1 cellular context compared by ENCODE assay signal in genomic region chr7:73738220-73738611, GRCh38.
TF ChIP-seq lines count a peak whose summit lies in the region.

No MANE protein-coding gene starts in this region.

TF ChIP-seq in HepG2, 621 proteins besides CTCF, POLR2A, EP300 and RAD21:
- TF ChIP-seq BRD4 (CRISPR knock-in tag; IDR thresholded peaks at IDR 0.05) (0 out of 2 replicates have a peak, but pooled peaks have one; percentile 38), ZFP37 (CRISPR knock-in tag; IDR thresholded peaks at IDR 0.05; ENCODE audit: borderline replicate concordance) (0 out of 2 replicates have a peak, but pooled peaks have one; percentile 7), ZNF446 (CRISPR knock-in tag; IDR thresholded peaks at IDR 0.05) (0 out of 2 replicates have a peak, but pooled peaks have one; percentile 31), PHF21A (CRISPR knock-in tag; IDR thresholded peaks at IDR 0.05) (no peak), ZNF709 (CRISPR knock-in tag; IDR thresholded peaks at IDR 0.05) (peak; percentile 40; the same call in 1 of the 2 replicates), PAWR (CRISPR knock-in tag; IDR thresholded peaks at IDR 0.05; ENCODE audit: borderline replicate concordance) (0 out of 2 replicates have a peak, but pooled peaks have one; percentile 2), BCLAF1 (IDR thresholded peaks at IDR 0.05) (no peak), HNF1B (CRISPR knock-in tag; IDR thresholded peaks at IDR 0.05) (0 out of 2 replicates have a peak, but pooled peaks have one; percentile 18), ZBED4 (CRISPR knock-in tag; IDR thresholded peaks at IDR 0.05; ENCODE audit: borderline replicate concordance) (no peak), TMF1 (CRISPR knock-in tag; IDR thresholded peaks at IDR 0.05; ENCODE audit: low read depth) (no peak), CENPX (CRISPR knock-in tag; IDR thresholded peaks at IDR 0.05) (no peak), NRL (CRISPR knock-in tag; IDR thresholded peaks at IDR 0.05; ENCODE audit: borderline replicate concordance) (0 out of 2 replicates have a peak, but pooled peaks have one; percentile 35), ZNF44 (CRISPR knock-in tag; IDR thresholded peaks at IDR 0.05) (peak; percentile 45; the same call in 1 of the 2 replicates), ZFP1 (CRISPR knock-in tag; IDR thresholded peaks at IDR 0.05) (no peak), TFDP2 (CRISPR knock-in tag; IDR thresholded peaks at IDR 0.05) (no peak), ZNF652 (CRISPR knock-in tag; IDR thresholded peaks at IDR 0.05; ENCODE audit: borderline replicate concordance, low read depth) (no peak), KLF16 (CRISPR knock-in tag; IDR thresholded peaks at IDR 0.05) (no peak), FOXA3 (CRISPR knock-in tag; IDR thresholded peaks at IDR 0.05) (0 out of 2 replicates have a peak, but pooled peaks have one; percentile 2), MLXIP (CRISPR knock-in tag; IDR thresholded peaks at IDR 0.05; ENCODE audit: borderline replicate concordance) (no peak), MTF2 (CRISPR knock-in tag; IDR thresholded peaks at IDR 0.05; ENCODE audit: borderline replicate concordance) (0 out of 2 replicates have a peak, but pooled peaks have one; percentile 2), DNMT1 (CRISPR knock-in tag; IDR thresholded peaks at IDR 0.05) (no peak), ZSCAN25 (CRISPR knock-in tag; IDR thresholded peaks at IDR 0.05) (no peak), ZSCAN21 (CRISPR knock-in tag; IDR thresholded peaks at IDR 0.05; ENCODE audit: borderline replicate concordance) (0 out of 2 replicates have a peak, but pooled peaks have one; percentile 1), ZNF367 (CRISPR knock-in tag; IDR thresholded peaks at IDR 0.05; ENCODE audit: borderline replicate concordance) (0 out of 2 replicates have a peak, but pooled peaks have one; percentile 6), TFE3 (CRISPR knock-in tag; IDR thresholded peaks at IDR 0.05) (0 out of 2 replicates have a peak, but pooled peaks have one; percentile 2)
